25 cellular contexts compared by ENCODE assay signal in genomic region chr2:36035137-36035536, GRCh38.
DNase-seq lines count a peak whose midpoint lies in the region; ATAC-seq, FAIRE-seq and TF ChIP-seq lines count a peak whose summit lies in the region.
"Had no signal": no experiment of that assay in that cellular context is flagged by ENCODE, and none has a peak within 500 bp of the region (broad histone marks: within the 10 kb centered on the region; RNA-seq: fewer than 3 reads in every experiment).

No MANE protein-coding gene starts in this region.

- H3K4me1 ChIP-seq in A549 (no peaks in the 10 kb centered on the region), IMR-90 (ENCODE audit: control insufficient read depth, insufficient read depth, low read length) (no peaks in the 10 kb centered on the region), H1 (replicated peaks in 1 of 4; ENCODE audit: control insufficient read depth in 3 of 4, insufficient read depth in 4 of 4, low read length in 3 of 4) (no peaks in the 10 kb centered on the region), gastrocnemius medialis (no peaks in the 10 kb centered on the region)
- H3K4me1 ChIP-seq: BE2C, BLaER1 had no signal

- no peak overlapping the region for H2BK120ac ChIP-seq in IMR-90 (ENCODE audit: low read depth, low read length)
- no peak overlapping the region for H2BK120ac ChIP-seq in H1 (replicated peaks; ENCODE audit: low read depth, low read length)

- no peak overlapping the region for H2AK9ac ChIP-seq in IMR-90 (replicated peaks; ENCODE audit: low read depth, low read length, poor library complexity)

- H3K27ac Mint-ChIP-seq in stimulated activated effector memory CD8-positive, alpha-beta T cell treated with anti-CD3 and anti-CD28 coated beads, Interleukin-12 subunit alpha, Interleukin-12 subunit beta, amount 100 ng/mL, for 72 hours, result no peak overlapping the region
- H3K27ac Mint-ChIP-seq: CD14-positive monocyte; CD4-positive, alpha-beta memory T cell; CD4-positive, CD25-positive, alpha-beta regulatory T cell; CD8-positive, alpha-beta memory T cell had no signal

- H3K4me2 ChIP-seq in A549, result no peak overlapping the region
- H3K4me2 ChIP-seq in IMR-90 (ENCODE audit: low read depth, low read length), result no peak overlapping the region
- no peak overlapping the region for H3K4me2 ChIP-seq in H1 (ENCODE audit: insufficient read depth in 1 of 2, low read depth in 2 of 2, low read length in 2 of 2)
- H3K4me2 ChIP-seq: BLaER1 had no signal

- H2BK12ac ChIP-seq in H1 (ENCODE audit: low read depth, low read length), result no peak overlapping the region

- H3K9ac ChIP-seq in IMR-90 (ENCODE audit: low read depth, low read length), result no peak overlapping the region
- H3K9ac ChIP-seq in H1 (replicated peaks in 1 of 4; ENCODE audit: extremely low read depth in 1 of 4, low read depth in 3 of 4, low read length in 3 of 4), result no peak overlapping the region
- H3K9ac ChIP-seq: BLaER1 had no signal

- H3K79me1 ChIP-seq in IMR-90 (ENCODE audit: low read depth in 1 of 2, low read length in 2 of 2) (no peaks in the 10 kb centered on the region), H1 (ENCODE audit: low read depth, low read length) (no peaks in the 10 kb centered on the region)

- peaks cover 8% of the 10 kb centered on the region for H3K4me1 Mint-ChIP-seq in stimulated activated effector memory CD8-positive, alpha-beta T cell treated with anti-CD3 and anti-CD28 coated beads, Interleukin-12 subunit alpha, Interleukin-12 subunit beta, amount 100 ng/mL, for 72 hours
- H3K4me1 Mint-ChIP-seq: CD14-positive monocyte had no signal

- H2AK5ac ChIP-seq in IMR-90 (ENCODE audit: low read depth, low read length) (no peak overlapping the region), H1 (ENCODE audit: low read depth, low read length) (no peak overlapping the region)

- H2AFZ ChIP-seq in IMR-90 (replicated peaks; ENCODE audit: low read length, poor library complexity) (no peak overlapping the region), H1 (ENCODE audit: low read length) (no peak overlapping the region)

- no peak overlapping the region for H3K23ac ChIP-seq in IMR-90 (ENCODE audit: low read depth, low read length)
- no peak overlapping the region for H3K23ac ChIP-seq in H1 (ENCODE audit: insufficient read length)

- no peak for TF ChIP-seq CTCF in A549 (IDR thresholded peaks at IDR 0.05)
- TF ChIP-seq CTCF in IMR-90 (conservative IDR thresholded peaks at IDR 0.05; ENCODE audit: low read depth, low read length), result no peak
- TF ChIP-seq CTCF in H1 (IDR thresholded peaks at IDR 0.05; ENCODE audit: control extremely low read depth in 1 of 3, insufficient read depth in 1 of 3, low read depth in 1 of 3, low read length in 3 of 3), result no peak
- no peak for TF ChIP-seq CTCF in gastrocnemius medialis (IDR thresholded peaks at IDR 0.05 in 4 of 5, conservative IDR thresholded peaks at IDR 0.05 in 1 of 5)

- DNase-seq in A549 (ENCODE audit: low read depth in 1 of 2, low spot score in 1 of 2) (no peak), IMR-90 (no peak), H1 (ENCODE audit: low read depth in 1 of 2, low spot score in 2 of 2) (no peak), gastrocnemius medialis (no peak), NCI-H2081 (lab: John Stamatoyannopoulos, UW) (no peak)
- DNase-seq in stimulated activated effector memory CD8-positive, alpha-beta T cell treated with anti-CD3 and anti-CD28 coated beads, Interleukin-12 subunit alpha, Interleukin-12 subunit beta, amount 100 ng/mL, for 72 hours (ENCODE audit: low spot score in 2 of 2), result no peak
- DNase-seq: ACHN; BE2C; C1 segment of cervical spinal cord; CD4-positive, alpha-beta memory T cell; CD4-positive, CD25-positive, alpha-beta regulatory T cell; CD8-positive, alpha-beta memory T cell; COR-L47; DMS 273 treated with DMSO at 0.1 percent for 48 hours; DMS153; DMS53; DMS79; DND-41; EL; GDM1 had no signal

- H4K8ac ChIP-seq in IMR-90 (ENCODE audit: low read depth in 2 of 2, low read length in 2 of 2) (no peak overlapping the region), H1 (ENCODE audit: extremely low read depth, insufficient read depth, low read length) (no peak overlapping the region)

- no peak overlapping the region for H2BK5ac ChIP-seq in IMR-90 (ENCODE audit: low read depth, low read length, poor library complexity, severe bottlenecking)
- H2BK5ac ChIP-seq in H1 (ENCODE audit: low read depth, low read length), result no peak overlapping the region

- no peaks in the 10 kb centered on the region for H3K79me2 ChIP-seq in H1 (ENCODE audit: control insufficient read depth in 1 of 2, insufficient read depth in 2 of 2, low read length in 2 of 2)

- H3K4ac ChIP-seq in IMR-90 (ENCODE audit: low read depth, low read length) (no peak overlapping the region), H1 (replicated peaks; ENCODE audit: insufficient read length, low read depth, low read length) (no peak overlapping the region)

- WGBS in A549 (ENCODE audit: missing lambda C conversion rate), result 7% methylated on average over 3 of the region's 3 CpGs
- no CpG with 5 or more reads among the region's 3 CpGs for WGBS in IMR-90 (ENCODE audit: extremely low coverage in 2 of 2, insufficient read length in 1 of 2), 2 experiments
- WGBS in H1 (ENCODE audit: extremely low coverage in 1 of 2, insufficient coverage in 1 of 2, insufficient read length in 1 of 2, insufficient replicate concordance in 2 of 2, low coverage in 1 of 2, low lambda C conversion rate in 2 of 2, missing lambda C conversion rate in 1 of 2), 2 experiments, result 94% methylated on average over 3 of the region's 3 CpGs; no CpG with 5 or more reads in 1 of the 2 experiments

- H3K18ac ChIP-seq in IMR-90 (ENCODE audit: low read depth, low read length) (no peak overlapping the region), H1 (ENCODE audit: extremely low read depth, low read length) (no peak overlapping the region)

- H4K5ac ChIP-seq in IMR-90 (ENCODE audit: low read depth, low read length) (no peak overlapping the region), H1 (ENCODE audit: insufficient read length, low read depth, low read length) (no peak overlapping the region)

- no peaks in the 10 kb centered on the region for H3K27me3 ChIP-seq in IMR-90 (ENCODE audit: control insufficient read depth, insufficient read depth, low read length)
- H3K27me3 ChIP-seq in H1 (replicated peaks in 1 of 4; ENCODE audit: control insufficient read depth in 3 of 4, extremely low read depth in 1 of 4, insufficient read depth in 3 of 4, low read length in 3 of 4), result no peaks in the 10 kb centered on the region
- no peaks in the 10 kb centered on the region for H3K27me3 ChIP-seq in gastrocnemius medialis
- H3K27me3 ChIP-seq: BE2C, BLaER1 had no signal

- no peak overlapping the region for H2BK15ac ChIP-seq in IMR-90 (ENCODE audit: low read depth, low read length)
- no peak overlapping the region for H2BK15ac ChIP-seq in H1 (ENCODE audit: low read length)

- no peak for TF ChIP-seq RAD21 in A549 (conservative IDR thresholded peaks at IDR 0.05 in 1 of 2, IDR thresholded peaks at IDR 0.05 in 1 of 2)
- TF ChIP-seq RAD21 in IMR-90 (IDR thresholded peaks at IDR 0.05; ENCODE audit: low read length), result no peak
- no peak for TF ChIP-seq RAD21 in H1 (IDR thresholded peaks at IDR 0.05 in 1 of 2, conservative IDR thresholded peaks at IDR 0.05 in 1 of 2; ENCODE audit: low read depth in 2 of 2, low read length in 2 of 2)

- H3K36me3 Mint-ChIP-seq in stimulated activated effector memory CD8-positive, alpha-beta T cell treated with anti-CD3 and anti-CD28 coated beads, Interleukin-12 subunit alpha, Interleukin-12 subunit beta, amount 100 ng/mL, for 72 hours, result no peaks in the 10 kb centered on the region
- H3K36me3 Mint-ChIP-seq: CD14-positive monocyte; CD4-positive, alpha-beta memory T cell; CD4-positive, CD25-positive, alpha-beta regulatory T cell had no signal

- H3K14ac ChIP-seq in IMR-90 (replicated peaks; ENCODE audit: low read depth, low read length) (no peak overlapping the region), H1 (ENCODE audit: insufficient read length) (no peak overlapping the region)

- ATAC-seq in A549, result no peak
- ATAC-seq in IMR-90 (ENCODE audit: low read depth), result no peak
- no peak for ATAC-seq in gastrocnemius medialis
- ATAC-seq in stimulated activated effector memory CD8-positive, alpha-beta T cell treated with anti-CD3 and anti-CD28 coated beads, Interleukin-12 subunit alpha, Interleukin-12 subunit beta, amount 100 ng/mL, for 72 hours, result no peak
- ATAC-seq: GM12878 had no signal

- H3K27ac ChIP-seq in A549, result no peak overlapping the region
- H3K27ac ChIP-seq in IMR-90 (ENCODE audit: insufficient read depth, low read length), result no peak overlapping the region
- H3K27ac ChIP-seq in H1 (ENCODE audit: low read depth, low read length), result no peak overlapping the region
- no peak overlapping the region for H3K27ac ChIP-seq in gastrocnemius medialis
- H3K27ac ChIP-seq: BLaER1 had no signal

- no peak overlapping the region for H2BK20ac ChIP-seq in IMR-90 (ENCODE audit: low read depth, low read length)
- no peak overlapping the region for H2BK20ac ChIP-seq in H1 (ENCODE audit: low read length)

- H3K56ac ChIP-seq in IMR-90 (ENCODE audit: extremely low read depth, insufficient read depth, low read length), result no peak overlapping the region
- no peak overlapping the region for H3K56ac ChIP-seq in H1 (replicated peaks; ENCODE audit: insufficient read length, low read depth, low read length)

- H3K4me3 Mint-ChIP-seq in stimulated activated effector memory CD8-positive, alpha-beta T cell treated with anti-CD3 and anti-CD28 coated beads, Interleukin-12 subunit alpha, Interleukin-12 subunit beta, amount 100 ng/mL, for 72 hours, result no peak overlapping the region
- H3K4me3 Mint-ChIP-seq: CD14-positive monocyte; CD4-positive, alpha-beta memory T cell; CD4-positive, CD25-positive, alpha-beta regulatory T cell; CD8-positive, alpha-beta memory T cell had no signal

- H3K23me2 ChIP-seq in H1 (ENCODE audit: low read depth, low read length), result no peaks in the 10 kb centered on the region

- TF ChIP-seq EP300 in A549 (IDR thresholded peaks at IDR 0.05) (no peak), H1 (IDR thresholded peaks at IDR 0.05; ENCODE audit: borderline replicate concordance in 1 of 2, low read depth in 2 of 2, low read length in 2 of 2) (no peak)

- H3K9me3 Mint-ChIP-seq in stimulated activated effector memory CD8-positive, alpha-beta T cell treated with anti-CD3 and anti-CD28 coated beads, Interleukin-12 subunit alpha, Interleukin-12 subunit beta, amount 100 ng/mL, for 72 hours, result peaks cover 3% of the 10 kb centered on the region

- no TSS peak for BruUV-seq in IMR-90 (replicated peaks; lab: Mats Ljungman, UMichigan)

- in situ Hi-C loops in IMR-90 (cut with MboI; ENCODE audit: low sequenced_read_pairs) (no loop called here), gastrocnemius medialis (cut with MboI; ENCODE audit: low sequenced_read_pairs in 4 of 4) (no loop called here)

- H3K36me3 ChIP-seq in IMR-90 (ENCODE audit: control insufficient read depth, insufficient read depth, low read length) (no peaks in the 10 kb centered on the region), H1 (ENCODE audit: control insufficient read depth in 2 of 4, insufficient read depth in 4 of 4, low read length in 3 of 4) (no peaks in the 10 kb centered on the region), gastrocnemius medialis (no peaks in the 10 kb centered on the region)
- H3K36me3 ChIP-seq: BE2C, BLaER1 had no signal

- no peak for FAIRE-seq in A549 (lab: Jason Lieb, UNC)
- FAIRE-seq in H1 (lab: Jason Lieb, UNC), result no peak
- FAIRE-seq: GM12878, GM12892, GM18507 had no signal

- no peak overlapping the region for H3K4me3 ChIP-seq in A549
- no peak overlapping the region for H3K4me3 ChIP-seq in IMR-90 (ENCODE audit: insufficient read depth, low read depth, low read length)
- no peak overlapping the region for H3K4me3 ChIP-seq in H1 (ENCODE audit: extremely low read depth in 1 of 4, insufficient read depth in 2 of 4, low read depth in 3 of 4, low read length in 4 of 4)
- H3K4me3 ChIP-seq in gastrocnemius medialis, result no peak overlapping the region
- H3K4me3 ChIP-seq: BLaER1, GM12878 had no signal

- H4K20me1 ChIP-seq in IMR-90 (ENCODE audit: insufficient read depth, low read length) (no peaks in the 10 kb centered on the region), H1 (replicated peaks in 1 of 2; ENCODE audit: control insufficient read depth in 1 of 2, insufficient read depth in 2 of 2, low read length in 2 of 2) (no peaks in the 10 kb centered on the region)
- H4K20me1 ChIP-seq: BLaER1 had no signal

- dilution Hi-C loops in IMR-90 (cut with HindIII; ENCODE audit: low sequenced_read_pairs, unreplicated experiment), result no loop called here

- POLR2A ChIA-PET in A549 (lab: Yijun Ruan, JAX), result no interaction called here
- POLR2A ChIA-PET in IMR-90 (lab: Charles Lee; ENCODE audit: unreplicated experiment), result interaction anchor here (0.6 kb wide), 1 partner anchor 141 kb away, joined by 3 read pairs; no protein-coding TSS in a partner anchor
- POLR2A ChIA-PET in H1 (lab: Charles Lee; ENCODE audit: partially characterized antibody), result no interaction called here

- intact Hi-C loops in IMR-90 (cut with micrococcal nuclease) (no loop called here), gastrocnemius medialis (cut with DNase I; ENCODE audit: low total_unique reads) (no loop called here)

- CTCF ChIA-PET in A549 (lab: Yijun Ruan, JAX), result no interaction called here
- CTCF ChIA-PET in IMR-90 (lab: Yijun Ruan, JAX), result no interaction called here
- CTCF ChIA-PET in H1 (lab: Charles Lee; ENCODE audit: partially characterized antibody), result no interaction called here

- H4K91ac ChIP-seq in IMR-90 (ENCODE audit: insufficient read depth, low read depth, low read length) (no peak overlapping the region), H1 (replicated peaks; ENCODE audit: insufficient read length, low read length) (no peak overlapping the region)

- H3K9me1 ChIP-seq in IMR-90 (ENCODE audit: insufficient read depth, low read length), result no peaks in the 10 kb centered on the region

- no peaks in the 10 kb centered on the region for H3K9me3 ChIP-seq in A549
- no peaks in the 10 kb centered on the region for H3K9me3 ChIP-seq in IMR-90 (ENCODE audit: control insufficient read depth, insufficient read depth, low read length)
- no peaks in the 10 kb centered on the region for H3K9me3 ChIP-seq in H1 (ENCODE audit: insufficient read depth in 2 of 2, low read depth in 1 of 2, low read length in 1 of 2)
- no peaks in the 10 kb centered on the region for H3K9me3 ChIP-seq in gastrocnemius medialis
- H3K9me3 ChIP-seq: BE2C, BLaER1 had no signal

- TF ChIP-seq POLR2A in A549 (IDR thresholded peaks at IDR 0.05; ENCODE audit: low read length) (no peak), IMR-90 (IDR thresholded peaks at IDR 0.05; ENCODE audit: low read depth, low read length) (no peak), H1 (IDR thresholded peaks at IDR 0.05; ENCODE audit: control extremely low read depth in 1 of 2, low read depth in 2 of 2, low read length in 2 of 2) (no peak), gastrocnemius medialis (IDR thresholded peaks at IDR 0.05) (no peak)

Comparison
In these comparisons a context has a peak if more than half of its experiments do, and no peak if none do; other contexts are left out.
1. Of the 18 proteins assayed by ChIP-seq in both H1 and A549: peak only in H1: none; only in A549: none; in both: MAFK; in neither: 17.